ENCODE assay signal across 8 cellular contexts in genomic region chr1:223123238-223123976, GRCh38. TPM values are rescaled to one million over a fixed set of nuclear protein-coding genes. Genes with fewer than 3 reads are reported as not detected.
DNase-seq lines count a peak whose midpoint lies in the region; ATAC-seq and TF ChIP-seq lines count a peak whose summit lies in the region.

No MANE protein-coding gene starts in this region.

- ATAC-seq in GM18909 (IDR thresholded peaks at IDR 0.05; ENCODE audit: poor library complexity, unreplicated experiment) (peak; percentile 91), HG03139 (IDR thresholded peaks at IDR 0.05; ENCODE audit: unreplicated experiment) (peak; percentile 93)

- H3K27ac ChIP-seq in coronary artery, result peak overlapping the region in 1 of 2 donors; percentile 17

- DNase-seq in AG20443 (ENCODE audit: low spot score) (peak; percentile 84), NCI-H460 (ENCODE audit: extremely low read depth, low read depth) (peak; percentile 76), coronary artery (ENCODE audit: low spot score) (no peak), medulla oblongata (ENCODE audit: extremely low spot score) (peak; percentile 56)
- DNase-seq in activated CD4-positive, alpha-beta T cell treated with anti-CD3 and anti-CD28 coated beads for 4 hours, result peak; percentile 61 to 75
- DNase-seq in stimulated activated CD8-positive, alpha-beta memory T cell treated with anti-CD3 and anti-CD28 coated beads, Interleukin-15, amount 100 ng/mL, for 48 hours (ENCODE audit: low read depth in 2 of 2), result peak; percentile 37 to 42

- TF ChIP-seq CTCF in coronary artery (IDR thresholded peaks at IDR 0.05), result peak; percentile 83

- H3K4me3 ChIP-seq in coronary artery, result peak overlapping the region; percentile 59

RNA-seq across cellular contexts. Expression of gene TLR5, which starts 19.6 kb away (rescaled TPM):
- 0.05 and 0.06 TPM in 2 replicates for total RNA-seq in NCI-H460 (2014; rRNA removed; shearing (Covaris generic))
- 0.19 TPM in 1 of 2 replicates, not detected in the other for polyA plus RNA-seq in NCI-H460 (2014; cell fraction: nucleus; rRNA removed)
